In genomic region chr20:4041748-4042411, GRCh38 we compare ENCODE assay signal across 9 cellular contexts. TPM values are rescaled to one million over a fixed set of nuclear protein-coding genes. Genes with fewer than 3 reads are reported as not detected.
A peak's percentile ranks its signal among the peaks of the same experiment; 100 is the strongest.
DNase-seq lines count a peak whose midpoint lies in the region; ATAC-seq and TF ChIP-seq lines count a peak whose summit lies in the region.
"Had no signal": no experiment of that assay in that cellular context is flagged by ENCODE, and none has a peak within 500 bp of the region (broad histone marks: within the 10 kb centered on the region; RNA-seq: fewer than 3 reads in every experiment).

No MANE protein-coding gene starts in this region.

- no peak overlapping the region for H3K4me3 Mint-ChIP-seq in stimulated activated naive CD8-positive, alpha-beta T cell treated with anti-CD3 and anti-CD28 coated beads, Interleukin-15, Interleukin-2, amounts not matched to agents 100 ng/mL and 50 ng/mL, for 24 hours
- H3K4me3 Mint-ChIP-seq in stimulated activated naive CD8-positive, alpha-beta T cell treated with anti-CD3 and anti-CD28 coated beads, Interleukin-15, amount 100 ng/mL, for 72 hours: no peak overlapping the region

- peak overlapping the region; percentile 12 for H3K27ac Mint-ChIP-seq in stimulated activated naive CD8-positive, alpha-beta T cell treated with anti-CD3 and anti-CD28 coated beads, Interleukin-15, Interleukin-2, amounts not matched to agents 100 ng/mL and 50 ng/mL, for 24 hours
- H3K27ac Mint-ChIP-seq in stimulated activated naive CD8-positive, alpha-beta T cell treated with anti-CD3 and anti-CD28 coated beads, Interleukin-15, amount 100 ng/mL, for 72 hours: no peak overlapping the region

- no peaks in the 10 kb centered on the region for H3K27me3 Mint-ChIP-seq in stimulated activated naive CD8-positive, alpha-beta T cell treated with anti-CD3 and anti-CD28 coated beads, Interleukin-15, Interleukin-2, amounts not matched to agents 100 ng/mL and 50 ng/mL, for 24 hours
- H3K27me3 Mint-ChIP-seq in stimulated activated naive CD8-positive, alpha-beta T cell treated with anti-CD3 and anti-CD28 coated beads, Interleukin-15, amount 100 ng/mL, for 72 hours: no peaks in the 10 kb centered on the region

- peaks cover 0 to 1% of the 10 kb centered on the region in 2 donors for H3K4me1 ChIP-seq in aorta (ENCODE audit: control insufficient read depth in 1 of 2, insufficient read depth in 2 of 2, low read length in 2 of 2)

- no peaks in the 10 kb centered on the region for H3K36me3 ChIP-seq in aorta (ENCODE audit: control insufficient read depth in 1 of 2, insufficient read depth in 2 of 2, low read length in 1 of 2)
- H3K36me3 ChIP-seq: tibial nerve had no signal

- peaks cover 23% of the 10 kb centered on the region for H3K4me1 Mint-ChIP-seq in stimulated activated naive CD8-positive, alpha-beta T cell treated with anti-CD3 and anti-CD28 coated beads, Interleukin-15, Interleukin-2, amounts not matched to agents 100 ng/mL and 50 ng/mL, for 24 hours (ENCODE audit: low read depth)
- peaks cover 17% of the 10 kb centered on the region for H3K4me1 Mint-ChIP-seq in stimulated activated naive CD8-positive, alpha-beta T cell treated with anti-CD3 and anti-CD28 coated beads, Interleukin-15, amount 100 ng/mL, for 72 hours

- no peak for DNase-seq in stimulated activated naive CD8-positive, alpha-beta T cell treated with anti-CD3 and anti-CD28 coated beads, Interleukin-15, amount 100 ng/mL, for 72 hours
- DNase-seq in iPS-NIHi11 (ENCODE audit: low spot score) (peak; percentile 55), aorta (peak; percentile 82 to 87), NCI-H1694 (lab: John Stamatoyannopoulos, UW) (no peak), NOMO-1 treated with dmso at 0.1 percent for 144 hours (lab: John Stamatoyannopoulos, UW; ENCODE audit: unreplicated experiment) (no peak)
- no peak for DNase-seq in stimulated activated CD4-positive, alpha-beta T cell treated with anti-CD3 and anti-CD28 coated beads, Interleukin-1b, Interleukin-23, amount 100 ng/mL, for 48 hours

- H3K27me3 ChIP-seq in aorta (ENCODE audit: control insufficient read depth in 1 of 2, insufficient read depth in 2 of 2, low read length in 1 of 2): no peaks in the 10 kb centered on the region
- H3K27me3 ChIP-seq: tibial nerve had no signal

- no peaks in the 10 kb centered on the region for H3K9me3 ChIP-seq in aorta (ENCODE audit: control insufficient read depth, low read length)
- H3K9me3 ChIP-seq: tibial nerve had no signal

- H3K27ac ChIP-seq in aorta (ENCODE audit: low read depth in 1 of 2, low read length in 2 of 2): no peak overlapping the region

- no peaks in the 10 kb centered on the region for H3K36me3 Mint-ChIP-seq in stimulated activated naive CD8-positive, alpha-beta T cell treated with anti-CD3 and anti-CD28 coated beads, Interleukin-15, Interleukin-2, amounts not matched to agents 100 ng/mL and 50 ng/mL, for 24 hours (ENCODE audit: low read depth)

- no peaks in the 10 kb centered on the region for H3K9me3 Mint-ChIP-seq in stimulated activated naive CD8-positive, alpha-beta T cell treated with anti-CD3 and anti-CD28 coated beads, Interleukin-15, Interleukin-2, amounts not matched to agents 100 ng/mL and 50 ng/mL, for 24 hours
- no peaks in the 10 kb centered on the region for H3K9me3 Mint-ChIP-seq in stimulated activated naive CD8-positive, alpha-beta T cell treated with anti-CD3 and anti-CD28 coated beads, Interleukin-15, amount 100 ng/mL, for 72 hours

- intact Hi-C loops in aorta (cut with DNase I): no loop called here

- 73% methylated on average over 8 of the region's 8 CpGs for WGBS in aorta, 2 donors

- no peak overlapping the region for H3K4me3 ChIP-seq in aorta (ENCODE audit: low read length in 2 of 2)
- H3K4me3 ChIP-seq: tibial nerve had no signal

- ATAC-seq in stimulated activated naive CD8-positive, alpha-beta T cell treated with anti-CD3 and anti-CD28 coated beads, Interleukin-15, amount 100 ng/mL, for 72 hours: no peak
- ATAC-seq in SK-N-SH treated with all-trans-retinoic acid at 6 μM for 48 hours: peak; percentile 88
- no peak for ATAC-seq in aorta (ENCODE audit: low FRiP score)

TF ChIP-seq in SK-N-SH treated with all-trans-retinoic acid at 6 μM for 48 hours, 23 proteins besides CTCF, POLR2A, EP300 and RAD21:
- TF ChIP-seq PPARA (CRISPR knock-in tag; IDR thresholded peaks at IDR 0.05; ENCODE audit: borderline replicate concordance): no peak
- peak; percentile 15; the same call in 1 of the 2 replicates for TF ChIP-seq ISL1 (CRISPR knock-in tag; IDR thresholded peaks at IDR 0.05)
- TF ChIP-seq ZNF565 (CRISPR knock-in tag; conservative IDR thresholded peaks at IDR 0.05; ENCODE audit: low read depth): no peak

RNA-seq across cellular contexts. Expression of gene RNF24, which starts 26.5 kb away (rescaled TPM):
- 10 to 100 TPM; 44.5 to 57.6 TPM for total RNA-seq in aorta
- 10 to 100 TPM in 1 of 2 donors, 1 to 10 TPM in 1; 4.1 to 14.8 TPM for polyA plus RNA-seq in aorta

Comparison
In these comparisons a context has a peak if more than half of its experiments do, and no peak if none do; other contexts are left out.
1. DNase-seq: peak in iPS-NIHi11 (single experiment) and aorta (2 of 2); none in stimulated activated naive CD8-positive, alpha-beta T cell treated with anti-CD3 and anti-CD28 coated beads, Interleukin-15, amount 100 ng/mL, for 72 hours (0 of 2), stimulated activated CD4-positive, alpha-beta T cell treated with anti-CD3 and anti-CD28 coated beads, Interleukin-1b, Interleukin-23, amount 100 ng/mL, for 48 hours (single experiment), NCI-H1694 (single experiment) and NOMO-1 treated with dmso at 0.1 percent for 144 hours (single experiment).